Comparison of ENCODE assay signal across 3 cellular contexts in the genomic region with DNA sequence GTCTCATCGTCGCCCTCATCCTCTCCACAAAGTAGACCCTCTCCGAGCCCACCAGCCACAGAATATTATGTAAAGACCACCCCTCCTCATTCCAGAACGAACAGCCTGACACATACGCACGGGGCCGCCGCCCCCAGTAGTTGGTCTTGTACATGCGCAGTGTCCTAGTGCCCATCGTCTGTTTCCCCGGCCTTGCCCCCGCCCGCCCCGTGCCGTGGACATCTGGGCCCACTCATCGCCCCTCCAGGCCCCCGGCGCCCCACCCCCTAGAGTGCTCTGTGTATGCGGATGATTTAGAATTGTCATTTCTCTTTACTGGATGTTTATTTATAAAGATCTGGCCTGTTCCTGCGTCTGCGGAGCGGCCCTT.
TF ChIP-seq lines count a peak whose summit lies in the region.

No MANE protein-coding gene starts in this region.

TF ChIP-seq in SK-N-SH, 30 proteins besides CTCF, POLR2A, EP300 and RAD21 (continues in another document):
- TF ChIP-seq TEAD4 (IDR thresholded peaks at IDR 0.05; ENCODE audit: borderline replicate concordance, insufficient read depth): no peak
- TF ChIP-seq, protein P1, sequence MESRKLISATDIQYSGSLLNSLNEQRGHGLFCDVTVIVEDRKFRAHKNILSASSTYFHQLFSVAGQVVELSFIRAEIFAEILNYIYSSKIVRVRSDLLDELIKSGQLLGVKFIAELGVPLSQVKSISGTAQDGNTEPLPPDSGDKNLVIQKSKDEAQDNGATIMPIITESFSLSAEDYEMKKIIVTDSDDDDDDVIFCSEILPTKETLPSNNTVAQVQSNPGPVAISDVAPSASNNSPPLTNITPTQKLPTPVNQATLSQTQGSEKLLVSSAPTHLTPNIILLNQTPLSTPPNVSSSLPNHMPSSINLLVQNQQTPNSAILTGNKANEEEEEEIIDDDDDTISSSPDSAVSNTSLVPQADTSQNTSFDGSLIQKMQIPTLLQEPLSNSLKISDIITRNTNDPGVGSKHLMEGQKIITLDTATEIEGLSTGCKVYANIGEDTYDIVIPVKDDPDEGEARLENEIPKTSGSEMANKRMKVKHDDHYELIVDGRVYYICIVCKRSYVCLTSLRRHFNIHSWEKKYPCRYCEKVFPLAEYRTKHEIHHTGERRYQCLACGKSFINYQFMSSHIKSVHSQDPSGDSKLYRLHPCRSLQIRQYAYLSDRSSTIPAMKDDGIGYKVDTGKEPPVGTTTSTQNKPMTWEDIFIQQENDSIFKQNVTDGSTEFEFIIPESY (IDR thresholded peaks at IDR 0.05; ENCODE audit: borderline replicate concordance, low read depth): no peak
- TF ChIP-seq JUND (IDR thresholded peaks at IDR 0.05): no peak
- TF ChIP-seq, protein P2, sequence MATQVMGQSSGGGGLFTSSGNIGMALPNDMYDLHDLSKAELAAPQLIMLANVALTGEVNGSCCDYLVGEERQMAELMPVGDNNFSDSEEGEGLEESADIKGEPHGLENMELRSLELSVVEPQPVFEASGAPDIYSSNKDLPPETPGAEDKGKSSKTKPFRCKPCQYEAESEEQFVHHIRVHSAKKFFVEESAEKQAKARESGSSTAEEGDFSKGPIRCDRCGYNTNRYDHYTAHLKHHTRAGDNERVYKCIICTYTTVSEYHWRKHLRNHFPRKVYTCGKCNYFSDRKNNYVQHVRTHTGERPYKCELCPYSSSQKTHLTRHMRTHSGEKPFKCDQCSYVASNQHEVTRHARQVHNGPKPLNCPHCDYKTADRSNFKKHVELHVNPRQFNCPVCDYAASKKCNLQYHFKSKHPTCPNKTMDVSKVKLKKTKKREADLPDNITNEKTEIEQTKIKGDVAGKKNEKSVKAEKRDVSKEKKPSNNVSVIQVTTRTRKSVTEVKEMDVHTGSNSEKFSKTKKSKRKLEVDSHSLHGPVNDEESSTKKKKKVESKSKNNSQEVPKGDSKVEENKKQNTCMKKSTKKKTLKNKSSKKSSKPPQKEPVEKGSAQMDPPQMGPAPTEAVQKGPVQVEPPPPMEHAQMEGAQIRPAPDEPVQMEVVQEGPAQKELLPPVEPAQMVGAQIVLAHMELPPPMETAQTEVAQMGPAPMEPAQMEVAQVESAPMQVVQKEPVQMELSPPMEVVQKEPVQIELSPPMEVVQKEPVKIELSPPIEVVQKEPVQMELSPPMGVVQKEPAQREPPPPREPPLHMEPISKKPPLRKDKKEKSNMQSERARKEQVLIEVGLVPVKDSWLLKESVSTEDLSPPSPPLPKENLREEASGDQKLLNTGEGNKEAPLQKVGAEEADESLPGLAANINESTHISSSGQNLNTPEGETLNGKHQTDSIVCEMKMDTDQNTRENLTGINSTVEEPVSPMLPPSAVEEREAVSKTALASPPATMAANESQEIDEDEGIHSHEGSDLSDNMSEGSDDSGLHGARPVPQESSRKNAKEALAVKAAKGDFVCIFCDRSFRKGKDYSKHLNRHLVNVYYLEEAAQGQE (IDR thresholded peaks at IDR 0.05; ENCODE audit: low read depth, low read length): no peak
- no peak for TF ChIP-seq NRF1 (IDR thresholded peaks at IDR 0.05; ENCODE audit: low read depth, low read length)
- no peak for TF ChIP-seq RFX5 (IDR thresholded peaks at IDR 0.05; ENCODE audit: low read length)
- no peak for TF ChIP-seq EZH2phosphoT487 (IDR thresholded peaks at IDR 0.05; ENCODE audit: borderline replicate concordance, low read depth)
- TF ChIP-seq RXRA (IDR thresholded peaks at IDR 0.05; ENCODE audit: borderline replicate concordance, low read depth): no peak
- TF ChIP-seq, protein P3, sequence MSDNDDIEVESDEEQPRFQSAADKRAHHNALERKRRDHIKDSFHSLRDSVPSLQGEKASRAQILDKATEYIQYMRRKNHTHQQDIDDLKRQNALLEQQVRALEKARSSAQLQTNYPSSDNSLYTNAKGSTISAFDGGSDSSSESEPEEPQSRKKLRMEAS (IDR thresholded peaks at IDR 0.05; ENCODE audit: low read depth): no peak
- TF ChIP-seq ELF1 (IDR thresholded peaks at IDR 0.05): no peak
- no peak for TF ChIP-seq TCF12 (IDR thresholded peaks at IDR 0.05)
- no peak for TF ChIP-seq SIN3A (IDR thresholded peaks at IDR 0.05; ENCODE audit: borderline replicate concordance, low read depth, low read length)
- no peak for TF ChIP-seq FOXJ3 (CRISPR knock-in tag; IDR thresholded peaks at IDR 0.05)
- no peak for TF ChIP-seq TAF1 (IDR thresholded peaks at IDR 0.05; ENCODE audit: borderline replicate concordance, low read depth, low read length)

TF ChIP-seq in SK-N-SH treated with all-trans-retinoic acid at 6 μM for 48 hours, 23 proteins besides CTCF, POLR2A, EP300 and RAD21:
- no peak for TF ChIP-seq ARNTL (CRISPR knock-in tag; IDR thresholded peaks at IDR 0.05; ENCODE audit: borderline replicate concordance, low read depth)
- no peak for TF ChIP-seq ZNF8 (CRISPR knock-in tag; IDR thresholded peaks at IDR 0.05)
- no peak for TF ChIP-seq GLIS3 (CRISPR knock-in tag; IDR thresholded peaks at IDR 0.05)
- TF ChIP-seq TCF4 (CRISPR knock-in tag; IDR thresholded peaks at IDR 0.05; ENCODE audit: borderline replicate concordance): no peak
- TF ChIP-seq, protein P4, sequence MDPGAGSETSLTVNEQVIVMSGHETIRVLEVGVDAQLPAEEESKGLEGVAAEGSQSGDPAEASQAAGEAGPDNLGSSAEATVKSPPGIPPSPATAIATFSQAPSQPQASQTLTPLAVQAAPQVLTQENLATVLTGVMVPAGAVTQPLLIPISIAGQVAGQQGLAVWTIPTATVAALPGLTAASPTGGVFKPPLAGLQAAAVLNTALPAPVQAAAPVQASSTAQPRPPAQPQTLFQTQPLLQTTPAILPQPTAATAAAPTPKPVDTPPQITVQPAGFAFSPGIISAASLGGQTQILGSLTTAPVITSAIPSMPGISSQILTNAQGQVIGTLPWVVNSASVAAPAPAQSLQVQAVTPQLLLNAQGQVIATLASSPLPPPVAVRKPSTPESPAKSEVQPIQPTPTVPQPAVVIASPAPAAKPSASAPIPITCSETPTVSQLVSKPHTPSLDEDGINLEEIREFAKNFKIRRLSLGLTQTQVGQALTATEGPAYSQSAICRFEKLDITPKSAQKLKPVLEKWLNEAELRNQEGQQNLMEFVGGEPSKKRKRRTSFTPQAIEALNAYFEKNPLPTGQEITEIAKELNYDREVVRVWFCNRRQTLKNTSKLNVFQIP (CRISPR knock-in tag; IDR thresholded peaks at IDR 0.05; ENCODE audit: borderline replicate concordance, low read depth): no peak
- TF ChIP-seq ESRRG (CRISPR knock-in tag; IDR thresholded peaks at IDR 0.05): no peak
- TF ChIP-seq OSR1 (CRISPR knock-in tag; IDR thresholded peaks at IDR 0.05): no peak
- no peak for TF ChIP-seq PPARA (CRISPR knock-in tag; IDR thresholded peaks at IDR 0.05; ENCODE audit: borderline replicate concordance)
- TF ChIP-seq ZC3H10 (CRISPR knock-in tag; IDR thresholded peaks at IDR 0.05): no peak

TF ChIP-seq in HepG2, 621 proteins besides CTCF, POLR2A, EP300 and RAD21:
- TF ChIP-seq ZNF678 (CRISPR knock-in tag; IDR thresholded peaks at IDR 0.05) (no peak), ZNF556 (CRISPR knock-in tag; IDR thresholded peaks at IDR 0.05; ENCODE audit: borderline replicate concordance) (no peak), ZFP36L2 (CRISPR knock-in tag; IDR thresholded peaks at IDR 0.05) (no peak), ZNF256 (CRISPR knock-in tag; conservative IDR thresholded peaks at IDR 0.05) (no peak), POLR2AphosphoS5 (IDR thresholded peaks at IDR 0.05; ENCODE audit: low read depth, low read length) (no peak), MIER2 (CRISPR knock-in tag; IDR thresholded peaks at IDR 0.05) (no peak), NPAS2 (CRISPR knock-in tag; IDR thresholded peaks at IDR 0.05; ENCODE audit: borderline replicate concordance) (no peak), HCFC1 (IDR thresholded peaks at IDR 0.05; ENCODE audit: low read depth, low read length) (no peak), HDAC2 (CRISPR knock-in tag; IDR thresholded peaks at IDR 0.05) (no peak), ZMYM2 (CRISPR knock-in tag; IDR thresholded peaks at IDR 0.05) (no peak), PLRG1 (conservative IDR thresholded peaks at IDR 0.05) (no peak)
- TF ChIP-seq, protein P5, sequence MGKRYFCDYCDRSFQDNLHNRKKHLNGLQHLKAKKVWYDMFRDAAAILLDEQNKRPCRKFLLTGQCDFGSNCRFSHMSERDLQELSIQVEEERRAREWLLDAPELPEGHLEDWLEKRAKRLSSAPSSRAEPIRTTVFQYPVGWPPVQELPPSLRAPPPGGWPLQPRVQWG (CRISPR knock-in tag; IDR thresholded peaks at IDR 0.05; ENCODE audit: borderline replicate concordance, low read depth): no peak
- TF ChIP-seq, protein P6, sequence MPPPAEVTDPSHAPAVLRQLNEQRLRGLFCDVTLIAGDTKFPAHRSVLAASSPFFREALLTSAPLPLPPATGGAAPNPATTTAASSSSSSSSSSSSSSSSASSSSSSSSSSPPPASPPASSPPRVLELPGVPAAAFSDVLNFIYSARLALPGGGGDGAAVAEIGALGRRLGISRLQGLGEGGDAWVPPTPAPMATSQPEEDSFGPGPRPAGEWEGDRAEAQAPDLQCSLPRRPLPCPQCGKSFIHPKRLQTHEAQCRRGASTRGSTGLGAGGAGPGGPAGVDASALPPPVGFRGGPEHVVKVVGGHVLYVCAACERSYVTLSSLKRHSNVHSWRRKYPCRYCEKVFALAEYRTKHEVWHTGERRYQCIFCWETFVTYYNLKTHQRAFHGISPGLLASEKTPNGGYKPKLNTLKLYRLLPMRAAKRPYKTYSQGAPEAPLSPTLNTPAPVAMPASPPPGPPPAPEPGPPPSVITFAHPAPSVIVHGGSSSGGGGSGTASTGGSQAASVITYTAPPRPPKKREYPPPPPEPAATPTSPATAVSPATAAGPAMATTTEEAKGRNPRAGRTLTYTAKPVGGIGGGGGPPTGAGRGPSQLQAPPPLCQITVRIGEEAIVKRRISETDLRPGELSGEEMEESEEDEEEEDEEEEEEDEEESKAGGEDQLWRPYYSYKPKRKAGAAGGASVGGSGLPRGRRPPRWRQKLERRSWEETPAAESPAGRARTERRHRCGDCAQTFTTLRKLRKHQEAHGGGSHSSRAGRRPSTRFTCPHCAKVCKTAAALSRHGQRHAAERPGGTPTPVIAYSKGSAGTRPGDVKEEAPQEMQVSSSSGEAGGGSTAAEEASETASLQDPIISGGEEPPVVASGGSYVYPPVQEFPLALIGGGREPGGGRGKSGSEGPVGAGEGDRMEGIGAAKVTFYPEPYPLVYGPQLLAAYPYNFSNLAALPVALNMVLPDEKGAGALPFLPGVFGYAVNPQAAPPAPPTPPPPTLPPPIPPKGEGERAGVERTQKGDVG (CRISPR knock-in tag; IDR thresholded peaks at IDR 0.05; ENCODE audit: borderline replicate concordance): no peak
- TF ChIP-seq, protein P7, sequence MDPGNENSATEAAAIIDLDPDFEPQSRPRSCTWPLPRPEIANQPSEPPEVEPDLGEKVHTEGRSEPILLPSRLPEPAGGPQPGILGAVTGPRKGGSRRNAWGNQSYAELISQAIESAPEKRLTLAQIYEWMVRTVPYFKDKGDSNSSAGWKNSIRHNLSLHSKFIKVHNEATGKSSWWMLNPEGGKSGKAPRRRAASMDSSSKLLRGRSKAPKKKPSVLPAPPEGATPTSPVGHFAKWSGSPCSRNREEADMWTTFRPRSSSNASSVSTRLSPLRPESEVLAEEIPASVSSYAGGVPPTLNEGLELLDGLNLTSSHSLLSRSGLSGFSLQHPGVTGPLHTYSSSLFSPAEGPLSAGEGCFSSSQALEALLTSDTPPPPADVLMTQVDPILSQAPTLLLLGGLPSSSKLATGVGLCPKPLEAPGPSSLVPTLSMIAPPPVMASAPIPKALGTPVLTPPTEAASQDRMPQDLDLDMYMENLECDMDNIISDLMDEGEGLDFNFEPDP (CRISPR knock-in tag; conservative IDR thresholded peaks at IDR 0.05): no peak
- TF ChIP-seq, protein P8, sequence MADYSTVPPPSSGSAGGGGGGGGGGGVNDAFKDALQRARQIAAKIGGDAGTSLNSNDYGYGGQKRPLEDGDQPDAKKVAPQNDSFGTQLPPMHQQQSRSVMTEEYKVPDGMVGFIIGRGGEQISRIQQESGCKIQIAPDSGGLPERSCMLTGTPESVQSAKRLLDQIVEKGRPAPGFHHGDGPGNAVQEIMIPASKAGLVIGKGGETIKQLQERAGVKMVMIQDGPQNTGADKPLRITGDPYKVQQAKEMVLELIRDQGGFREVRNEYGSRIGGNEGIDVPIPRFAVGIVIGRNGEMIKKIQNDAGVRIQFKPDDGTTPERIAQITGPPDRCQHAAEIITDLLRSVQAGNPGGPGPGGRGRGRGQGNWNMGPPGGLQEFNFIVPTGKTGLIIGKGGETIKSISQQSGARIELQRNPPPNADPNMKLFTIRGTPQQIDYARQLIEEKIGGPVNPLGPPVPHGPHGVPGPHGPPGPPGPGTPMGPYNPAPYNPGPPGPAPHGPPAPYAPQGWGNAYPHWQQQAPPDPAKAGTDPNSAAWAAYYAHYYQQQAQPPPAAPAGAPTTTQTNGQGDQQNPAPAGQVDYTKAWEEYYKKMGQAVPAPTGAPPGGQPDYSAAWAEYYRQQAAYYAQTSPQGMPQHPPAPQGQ (CRISPR knock-in tag; IDR thresholded peaks at IDR 0.05; ENCODE audit: borderline replicate concordance): no peak
- TF ChIP-seq, protein P9, sequence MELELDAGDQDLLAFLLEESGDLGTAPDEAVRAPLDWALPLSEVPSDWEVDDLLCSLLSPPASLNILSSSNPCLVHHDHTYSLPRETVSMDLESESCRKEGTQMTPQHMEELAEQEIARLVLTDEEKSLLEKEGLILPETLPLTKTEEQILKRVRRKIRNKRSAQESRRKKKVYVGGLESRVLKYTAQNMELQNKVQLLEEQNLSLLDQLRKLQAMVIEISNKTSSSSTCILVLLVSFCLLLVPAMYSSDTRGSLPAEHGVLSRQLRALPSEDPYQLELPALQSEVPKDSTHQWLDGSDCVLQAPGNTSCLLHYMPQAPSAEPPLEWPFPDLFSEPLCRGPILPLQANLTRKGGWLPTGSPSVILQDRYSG (CRISPR knock-in tag; IDR thresholded peaks at IDR 0.05): no peak
- TF ChIP-seq, protein P10, sequence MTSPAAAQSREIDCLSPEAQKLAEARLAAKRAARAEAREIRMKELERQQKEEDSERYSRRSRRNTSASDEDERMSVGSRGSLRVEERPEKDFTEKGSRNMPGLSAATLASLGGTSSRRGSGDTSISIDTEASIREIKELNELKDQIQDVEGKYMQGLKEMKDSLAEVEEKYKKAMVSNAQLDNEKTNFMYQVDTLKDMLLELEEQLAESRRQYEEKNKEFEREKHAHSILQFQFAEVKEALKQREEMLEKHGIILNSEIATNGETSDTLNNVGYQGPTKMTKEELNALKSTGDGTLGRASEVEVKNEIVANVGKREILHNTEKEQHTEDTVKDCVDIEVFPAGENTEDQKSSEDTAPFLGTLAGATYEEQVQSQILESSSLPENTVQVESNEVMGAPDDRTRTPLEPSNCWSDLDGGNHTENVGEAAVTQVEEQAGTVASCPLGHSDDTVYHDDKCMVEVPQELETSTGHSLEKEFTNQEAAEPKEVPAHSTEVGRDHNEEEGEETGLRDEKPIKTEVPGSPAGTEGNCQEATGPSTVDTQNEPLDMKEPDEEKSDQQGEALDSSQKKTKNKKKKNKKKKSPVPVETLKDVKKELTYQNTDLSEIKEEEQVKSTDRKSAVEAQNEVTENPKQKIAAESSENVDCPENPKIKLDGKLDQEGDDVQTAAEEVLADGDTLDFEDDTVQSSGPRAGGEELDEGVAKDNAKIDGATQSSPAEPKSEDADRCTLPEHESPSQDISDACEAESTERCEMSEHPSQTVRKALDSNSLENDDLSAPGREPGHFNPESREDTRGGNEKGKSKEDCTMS (CRISPR knock-in tag; conservative IDR thresholded peaks at IDR 0.05): no peak
